In genomic region chr3:105837143-105837740, GRCh38 we compare ENCODE assay signal across 8 cellular contexts. TPM values are rescaled to one million over a fixed set of nuclear protein-coding genes. Genes with fewer than 3 reads are reported as not detected.
A peak's percentile ranks its signal among the peaks of the same experiment; 100 is the strongest.
DNase-seq lines count a peak whose midpoint lies in the region; ATAC-seq, FAIRE-seq and TF ChIP-seq lines count a peak whose summit lies in the region.

No MANE protein-coding gene starts in this region.

- H3K4me1 Mint-ChIP-seq in CD4-positive, alpha-beta T cell (ENCODE audit: low read depth): peaks cover 79% of the 10 kb centered on the region
- H3K4me1 Mint-ChIP-seq in activated naive CD8-positive, alpha-beta T cell treated with anti-CD3 and anti-CD28 coated beads, Interleukin-2, amount 10 ng/mL, durations not matched to agents 7 days and 5 days: peaks cover 48% of the 10 kb centered on the region

- no peak for FAIRE-seq in HTR-8/SVneo (lab: Jason Lieb, UNC)

- no peaks in the 10 kb centered on the region for H3K36me3 ChIP-seq in aorta (ENCODE audit: control insufficient read depth in 1 of 2, insufficient read depth in 2 of 2, low read length in 1 of 2)

- H3K9me3 Mint-ChIP-seq in CD4-positive, alpha-beta T cell: no peaks in the 10 kb centered on the region
- no peaks in the 10 kb centered on the region for H3K9me3 Mint-ChIP-seq in activated naive CD8-positive, alpha-beta T cell treated with anti-CD3 and anti-CD28 coated beads, Interleukin-2, amount 10 ng/mL, durations not matched to agents 7 days and 5 days

- no peak for ATAC-seq in CD4-positive, alpha-beta T cell (ENCODE audit: poor library complexity)
- ATAC-seq in HG03135 (IDR thresholded peaks at IDR 0.05; ENCODE audit: unreplicated experiment): peak; percentile 94
- ATAC-seq in activated naive CD8-positive, alpha-beta T cell treated with anti-CD3 and anti-CD28 coated beads, Interleukin-2, amount 10 ng/mL, durations not matched to agents 7 days and 5 days (ENCODE audit: low read depth): no peak
- ATAC-seq in aorta (ENCODE audit: low FRiP score): no peak

- peak overlapping the region; percentile 78 for H3K27ac Mint-ChIP-seq in CD4-positive, alpha-beta T cell
- H3K27ac Mint-ChIP-seq in activated naive CD8-positive, alpha-beta T cell treated with anti-CD3 and anti-CD28 coated beads, Interleukin-2, amount 10 ng/mL, durations not matched to agents 7 days and 5 days: peak overlapping the region; percentile 32

- H3K27ac ChIP-seq in CD4-positive, alpha-beta T cell (ENCODE audit: low read depth, low read length): no peak overlapping the region
- H3K27ac ChIP-seq in aorta (ENCODE audit: low read depth in 1 of 2, low read length in 2 of 2): no peak overlapping the region

- H3K4me3 Mint-ChIP-seq in CD4-positive, alpha-beta T cell: peak overlapping the region; percentile 40
- H3K4me3 Mint-ChIP-seq in activated naive CD8-positive, alpha-beta T cell treated with anti-CD3 and anti-CD28 coated beads, Interleukin-2, amount 10 ng/mL, durations not matched to agents 7 days and 5 days: no peak overlapping the region

- peaks cover 60% of the 10 kb centered on the region for H3K36me3 Mint-ChIP-seq in CD4-positive, alpha-beta T cell (ENCODE audit: low read depth)
- H3K36me3 Mint-ChIP-seq in activated naive CD8-positive, alpha-beta T cell treated with anti-CD3 and anti-CD28 coated beads, Interleukin-2, amount 10 ng/mL, durations not matched to agents 7 days and 5 days: peaks cover 57% of the 10 kb centered on the region

- 65 to 67% methylated on average over 5 of the region's 5 CpGs for WGBS in aorta, 2 donors

- no peaks in the 10 kb centered on the region for H3K27me3 ChIP-seq in CD4-positive, alpha-beta T cell (ENCODE audit: control insufficient read depth, insufficient read depth, low read length)
- no peaks in the 10 kb centered on the region for H3K27me3 ChIP-seq in aorta (ENCODE audit: control insufficient read depth in 1 of 2, insufficient read depth in 2 of 2, low read length in 1 of 2)

- no peaks in the 10 kb centered on the region for H3K9me3 ChIP-seq in CD4-positive, alpha-beta T cell (ENCODE audit: control insufficient read depth, low read length)
- H3K9me3 ChIP-seq in aorta (ENCODE audit: control insufficient read depth, low read length): no peaks in the 10 kb centered on the region

- H3K4me1 ChIP-seq in aorta (ENCODE audit: control insufficient read depth in 1 of 2, insufficient read depth in 2 of 2, low read length in 2 of 2): no peaks in the 10 kb centered on the region

- no peak overlapping the region for H3K4me3 ChIP-seq in aorta (ENCODE audit: low read length in 2 of 2)

- H3K27me3 Mint-ChIP-seq in CD4-positive, alpha-beta T cell: no peaks in the 10 kb centered on the region
- no peaks in the 10 kb centered on the region for H3K27me3 Mint-ChIP-seq in activated naive CD8-positive, alpha-beta T cell treated with anti-CD3 and anti-CD28 coated beads, Interleukin-2, amount 10 ng/mL, durations not matched to agents 7 days and 5 days

- no peak for TF ChIP-seq CTCF in CD4-positive, alpha-beta T cell (IDR thresholded peaks at IDR 0.05)

- POLR2A ChIA-PET in CD4-positive, alpha-beta T cell (lab: Charles Lee): interaction anchor here (0.7 to 1.5 kb wide), 4 partner anchors 9 to 74 kb away, joined by 3 to 7 read pairs (median 3); partner anchors contain the start of gene CBLB
- POLR2A ChIA-PET in activated naive CD8-positive, alpha-beta T cell treated with anti-CD3 and anti-CD28 coated beads, Interleukin-2, amount 10 ng/mL, durations not matched to agents 7 days and 5 days (lab: Charles Lee): no interaction called here

- DNase-seq in CD4-positive, alpha-beta T cell: no peak
- DNase-seq in GM19238 (ENCODE audit: insufficient read length, low spot score): peak; percentile 28
- DNase-seq in activated naive CD8-positive, alpha-beta T cell treated with anti-CD3 and anti-CD28 coated beads, Interleukin-2, amount 10 ng/mL, durations not matched to agents 7 days and 5 days: no peak
- DNase-seq in NCI-H2227 treated with DMSO at 0.1 percent for 48 hours (lab: John Stamatoyannopoulos, UW): no peak
- DNase-seq in HTR-8/SVneo (ENCODE audit: insufficient read length, low spot score): no peak
- no peak for DNase-seq in stimulated activated CD4-positive, alpha-beta T cell treated with anti-CD3 and anti-CD28 coated beads, Interleukin-4, amount 100 ng/mL, for 4 hours
- DNase-seq in aorta: no peak

- intact Hi-C loops in CD4-positive, alpha-beta T cell (cut with DNase I, micrococcal nuclease): loop anchor here in 1 of 2 experiments (2.0 to 5.0 kb wide), 2 partner anchors 20 to 90 kb away; no protein-coding TSS in a partner anchor
- intact Hi-C loops in aorta (cut with DNase I): no loop called here

- CTCF ChIA-PET in CD4-positive, alpha-beta T cell (lab: Charles Lee): interaction anchor here (0.6 to 2.3 kb wide), 6 partner anchors 11 to 151 kb away, joined by 3 to 11 read pairs (median 4); no protein-coding TSS in a partner anchor

RNA-seq across cellular contexts. Expression of gene CBLB, which starts 31.6 kb away (rescaled TPM):
- total RNA-seq in CD4-positive, alpha-beta T cell: 100 to 1,000 TPM; 112 to 124 TPM
- total RNA-seq in activated naive CD8-positive, alpha-beta T cell treated with anti-CD3 and anti-CD28 coated beads, Interleukin-2, amount 10 ng/mL, durations not matched to agents 7 days and 5 days: 100 to 1,000 TPM; 146 to 157 TPM
- total RNA-seq in aorta: 100 to 1,000 TPM in 1 of 2 donors, 10 to 100 TPM in 1; 93.3 to 126 TPM
- polyA plus RNA-seq in aorta: 10 to 100 TPM in 1 of 2 donors, 1 to 10 TPM in 1; 3.3 to 15.0 TPM
